Comparison of ENCODE assay signal across 8 cellular contexts in genomic region chr9:91033802-91034201, GRCh38.
DNase-seq lines count a peak whose midpoint lies in the region; ATAC-seq and TF ChIP-seq lines count a peak whose summit lies in the region.

No MANE protein-coding gene starts in this region.

- H3F3A ChIP-seq in Loucy (ENCODE audit: low read depth) = no peaks in the 10 kb centered on the region

- no peak overlapping the region for H3K4me3 ChIP-seq in BJ (ENCODE audit: low read depth, low read length)
- H3K4me3 ChIP-seq in Loucy (ENCODE audit: low read length, poor library complexity, severe bottlenecking) = no peak overlapping the region

- no peak overlapping the region for H3K4me3 Mint-ChIP-seq in glutamatergic neuron (ENCODE audit: unreplicated experiment)

- no peak for ATAC-seq in HG02678 (IDR thresholded peaks at IDR 0.05; ENCODE audit: unreplicated experiment)

- H3K36me3 ChIP-seq in BJ (ENCODE audit: control insufficient read depth, insufficient read depth, low read length) = no peaks in the 10 kb centered on the region
- H3K36me3 ChIP-seq in Loucy (ENCODE audit: insufficient read depth, low read length) = no peaks in the 10 kb centered on the region

- no peaks in the 10 kb centered on the region for H4K20me1 ChIP-seq in Loucy (ENCODE audit: insufficient read depth, low read length, poor library complexity, severe bottlenecking)

- CTCF ChIA-PET in BJ (lab: Yijun Ruan, JAX) = interaction anchor here (0.6 to 2.3 kb wide), 4 partner anchors 29 to 691 kb away, joined by 3 to 6 read pairs (median 4); no protein-coding TSS in a partner anchor

- H3K27me3 ChIP-seq in BJ (ENCODE audit: control insufficient read depth, insufficient read depth, low read length) (no peaks in the 10 kb centered on the region), Loucy (ENCODE audit: insufficient read depth, low read length, poor library complexity, severe bottlenecking) (no peaks in the 10 kb centered on the region)

- peaks cover 4% of the 10 kb centered on the region for H3K27me3 Mint-ChIP-seq in glutamatergic neuron (ENCODE audit: unreplicated experiment)

- no peaks in the 10 kb centered on the region for H3K79me2 ChIP-seq in Loucy (ENCODE audit: insufficient read depth, low read length)

- H3K4me1 Mint-ChIP-seq in glutamatergic neuron (ENCODE audit: low read depth, unreplicated experiment) = peaks cover 20% of the 10 kb centered on the region

- no peak overlapping the region for H3K9ac ChIP-seq in Loucy (ENCODE audit: low read depth, low read length, poor library complexity, severe bottlenecking)

- H3K9me3 Mint-ChIP-seq in glutamatergic neuron (ENCODE audit: unreplicated experiment) = peaks cover 2% of the 10 kb centered on the region

- TF ChIP-seq CTCF in BJ (IDR thresholded peaks at IDR 0.05; ENCODE audit: insufficient read depth, low read depth, low read length) (peak; percentile 30), Loucy (conservative IDR thresholded peaks at IDR 0.05; ENCODE audit: low read length) (peak; percentile 83), glutamatergic neuron (IDR thresholded peaks at IDR 0.05; ENCODE audit: partially characterized antibody, unreplicated experiment) (peak; percentile 32)

- peaks cover 2% of the 10 kb centered on the region for H3K36me3 Mint-ChIP-seq in glutamatergic neuron (ENCODE audit: unreplicated experiment)

- DNase-seq in BJ (ENCODE audit: low read depth) = no peak
- DNase-seq in activated T-cell treated with anti-CD3 and anti-CD28 coated beads for 1 hour (ENCODE audit: low read depth) = peak; percentile 37
- no peak for DNase-seq in glutamatergic neuron
- peak; percentile 44 to 58 for DNase-seq in stimulated activated CD8-positive, alpha-beta memory T cell treated with anti-CD3 and anti-CD28 coated beads, Interleukin-15, amount 100 ng/mL, for 48 hours (ENCODE audit: low read depth in 2 of 2)
- DNase-seq in dedifferentiated amniotic fluid mesenchymal stem cell (ENCODE audit: extremely low spot score) = no peak
- no peak for DNase-seq in hepatic stellate cell (ENCODE audit: low spot score)

- peaks cover 15% of the 10 kb centered on the region for H3K4me1 ChIP-seq in Loucy (ENCODE audit: insufficient read depth, low read length, poor library complexity, severe bottlenecking)

- no peaks in the 10 kb centered on the region for H3K9me3 ChIP-seq in Loucy (ENCODE audit: insufficient read depth, low read depth, low read length)

- H3K9me2 ChIP-seq in Loucy (replicated peaks; ENCODE audit: low read depth, low read length) = no peaks in the 10 kb centered on the region

- H3K4me2 ChIP-seq in Loucy (ENCODE audit: low read depth, low read length, poor library complexity, severe bottlenecking) = no peak overlapping the region

- POLR2A ChIA-PET in BJ (lab: Charles Lee) = no interaction called here

- H3K27ac Mint-ChIP-seq in glutamatergic neuron (ENCODE audit: unreplicated experiment) = no peak overlapping the region

- H2AFZ ChIP-seq in Loucy (ENCODE audit: low read length) = no peak overlapping the region

Comparison
In these comparisons a context has a peak if more than half of its experiments do, and no peak if none do; other contexts are left out.
1. DNase-seq: peak in activated T-cell treated with anti-CD3 and anti-CD28 coated beads for 1 hour (single experiment) and stimulated activated CD8-positive, alpha-beta memory T cell treated with anti-CD3 and anti-CD28 coated beads, Interleukin-15, amount 100 ng/mL, for 48 hours (2 of 2); none in BJ (single experiment), glutamatergic neuron (single experiment), dedifferentiated amniotic fluid mesenchymal stem cell (single experiment) and hepatic stellate cell (single experiment).
2. CTCF ChIP-seq: peak in every context shown above with its lines; median percentile 83 in Loucy; 32 in glutamatergic neuron; 30 in BJ.